Comparison of ENCODE assay signal across 20 cellular contexts in genomic region chr3:86960551-86960950, GRCh38. TPM values are rescaled to one million over a fixed set of nuclear protein-coding genes. Genes with fewer than 3 reads are reported as not detected.
"Had no signal": no experiment of that assay in that cellular context is flagged by ENCODE, and none has a peak within 500 bp of the region (broad histone marks: within the 10 kb centered on the region; RNA-seq: fewer than 3 reads in every experiment).

No MANE protein-coding gene starts in this region.

- H3K4me1 ChIP-seq: adrenal gland, vagina had no signal

- ATAC-seq: activated CD8-positive, alpha-beta memory T cell treated with anti-CD3 and anti-CD28 coated beads, Interleukin-2, amount 10 ng/mL, durations not matched to agents 7 days and 5 days; right cardiac atrium had no signal

- H3K9me3 ChIP-seq: adrenal gland, body of pancreas, tibial nerve, vagina had no signal

- H3K36me3 ChIP-seq: adrenal gland, vagina had no signal

- H3K27me3 ChIP-seq: adrenal gland, body of pancreas, tibial nerve, vagina had no signal

- H3K4me3 ChIP-seq: adrenal gland, body of pancreas, tibial nerve, vagina had no signal

- DNase-seq: activated CD4-positive, alpha-beta T cell treated with anti-CD3 and anti-CD28 coated beads for 1 hour; activated CD4-positive, alpha-beta T cell treated with anti-CD3 and anti-CD28 coated beads, Interleukin-2, amount 50 U/mL, for 48 hours; activated CD8-positive, alpha-beta memory T cell treated with anti-CD3 and anti-CD28 coated beads, Interleukin-2, amount 10 ng/mL, durations not matched to agents 7 days and 5 days; activated naive CD4-positive, alpha-beta T cell treated with anti-CD3 and anti-CD28 coated beads, Interleukin-2, amount 10 ng/mL, durations not matched to agents 7 days and 5 days; activated T-cell treated with anti-CD3 and anti-CD28 coated beads, Interleukin-2, amount 50 U/mL, for 1 hour; adrenal gland; body of pancreas; effector CD8-positive, alpha-beta T cell; head of caudate nucleus; immature natural killer cell; nucleus accumbens; right cardiac atrium; small intestine; stimulated activated CD4-positive, alpha-beta T cell treated with anti-CD3 and anti-CD28 coated beads, Interleukin-4, amount 100 ng/mL, for 24 hours; stimulated activated naive CD4-positive, alpha-beta T cell; T1000 had no signal

- H3K27ac ChIP-seq: adrenal gland, vagina, VCaP had no signal

RNA-seq across cellular contexts. Expression of gene VGLL3, which starts 30.4 kb away (rescaled TPM):
- total RNA-seq: activated CD8-positive, alpha-beta memory T cell treated with anti-CD3 and anti-CD28 coated beads, Interleukin-2, amount 10 ng/mL, durations not matched to agents 7 days and 5 days; activated T-helper 2 cell treated with anti-CD3 and anti-CD28 coated beads, Interferon-gamma antibody, Interleukin-2, Interleukin-4, amounts not matched to agents 10 μg/mL and 5 μg/mL and 100 μg/mL, durations not matched to agents 14 hours and 24 hours and 36 hours had no signal
- polyA plus RNA-seq: immature natural killer cell had no signal
